ENCODE assay signal across 15 cellular contexts in genomic region chr5:14149672-14150053, GRCh38. TPM values are rescaled to one million over a fixed set of nuclear protein-coding genes. Genes with fewer than 3 reads are reported as not detected.
DNase-seq lines count a peak whose midpoint lies in the region; ATAC-seq, FAIRE-seq and TF ChIP-seq lines count a peak whose summit lies in the region.
"Had no signal": no experiment of that assay in that cellular context is flagged by ENCODE, and none has a peak within 500 bp of the region (broad histone marks: within the 10 kb centered on the region; RNA-seq: fewer than 3 reads in every experiment).

No MANE protein-coding gene starts in this region.

- DNase-seq in GM12865 (ENCODE audit: low read depth), result no peak
- DNase-seq in esophagus muscularis mucosa (ENCODE audit: extremely low spot score), result no peak
- DNase-seq in progenitor cell of endocrine pancreas (ENCODE audit: low spot score, unreplicated experiment), result no peak
- no peak for DNase-seq in GM20000 (ENCODE audit: low spot score)
- no peak for DNase-seq in urothelium cell line (ENCODE audit: low spot score)
- DNase-seq: activated CD8-positive, alpha-beta T cell treated with anti-CD3 and anti-CD28 coated beads for 36 hours; adrenal gland; pancreas had no signal

- no peak for TF ChIP-seq CTCF in GM12865 (IDR thresholded peaks at IDR 0.05; ENCODE audit: insufficient read depth, low read depth, low read length, missing control alignments)
- no peak for TF ChIP-seq CTCF in Loucy (conservative IDR thresholded peaks at IDR 0.05; ENCODE audit: low read length)
- TF ChIP-seq CTCF in esophagus muscularis mucosa (IDR thresholded peaks at IDR 0.05), result no peak
- TF ChIP-seq CTCF in progenitor cell of endocrine pancreas (IDR thresholded peaks at IDR 0.05; ENCODE audit: unreplicated experiment), result no peak
- no peak for TF ChIP-seq CTCF in GM20000 (IDR thresholded peaks at IDR 0.05; ENCODE audit: extremely low read depth, missing control alignments)

- no peaks in the 10 kb centered on the region for H3K36me3 Mint-ChIP-seq in progenitor cell of endocrine pancreas (ENCODE audit: insufficient read depth)

- H4K20me1 ChIP-seq in Loucy (ENCODE audit: insufficient read depth, low read length, poor library complexity, severe bottlenecking), result peaks cover 57% of the 10 kb centered on the region

- H3K36me3 ChIP-seq in Loucy (ENCODE audit: insufficient read depth, low read length) (no peaks in the 10 kb centered on the region), esophagus muscularis mucosa (no peaks in the 10 kb centered on the region)
- H3K36me3 ChIP-seq: adrenal gland, pancreas had no signal

- no peaks in the 10 kb centered on the region for H3K9me3 Mint-ChIP-seq in progenitor cell of endocrine pancreas (ENCODE audit: low read depth)
- H3K9me3 Mint-ChIP-seq: activated CD8-positive, alpha-beta T cell treated with anti-CD3 and anti-CD28 coated beads for 36 hours had no signal

- peak overlapping the region; percentile 33 for H3K4me3 ChIP-seq in GM12865 (ENCODE audit: low read depth, low read length)
- H3K4me3 ChIP-seq in Loucy (ENCODE audit: low read length, poor library complexity, severe bottlenecking), result peak overlapping the region; percentile 97
- H3K4me3 ChIP-seq in esophagus muscularis mucosa, result no peak overlapping the region
- H3K4me3 ChIP-seq: adrenal gland, K562, pancreas, SK-N-MC had no signal

- no peaks in the 10 kb centered on the region for H3K27me3 Mint-ChIP-seq in progenitor cell of endocrine pancreas

- TF ChIP-seq POLR2A in esophagus muscularis mucosa (IDR thresholded peaks at IDR 0.05; ENCODE audit: low read depth), result no peak

- H3K27me3 ChIP-seq in Loucy (ENCODE audit: insufficient read depth, low read length, poor library complexity, severe bottlenecking) (no peaks in the 10 kb centered on the region), esophagus muscularis mucosa (no peaks in the 10 kb centered on the region)
- H3K27me3 ChIP-seq: adrenal gland, pancreas had no signal

- H3K79me2 ChIP-seq in Loucy (ENCODE audit: insufficient read depth, low read length), result peaks cover 99% of the 10 kb centered on the region

- H3K4me1 Mint-ChIP-seq in progenitor cell of endocrine pancreas (ENCODE audit: low read depth), result peaks cover 81% of the 10 kb centered on the region

- no peak overlapping the region for H2AFZ ChIP-seq in Loucy (ENCODE audit: low read length)

- 83% methylated on average over 2 of the region's 2 CpGs for WGBS in esophagus muscularis mucosa

- peaks cover 82% of the 10 kb centered on the region for H3K4me1 ChIP-seq in Loucy (ENCODE audit: insufficient read depth, low read length, poor library complexity, severe bottlenecking)
- peaks cover 77 to 94% (median 91%) of the 10 kb centered on the region in 4 donors for H3K4me1 ChIP-seq in esophagus muscularis mucosa

- peak overlapping the region; percentile 87 for H3K27ac Mint-ChIP-seq in progenitor cell of endocrine pancreas
- H3K27ac Mint-ChIP-seq: activated CD8-positive, alpha-beta T cell treated with anti-CD3 and anti-CD28 coated beads for 36 hours had no signal

- ATAC-seq in HG03045 (IDR thresholded peaks at IDR 0.05; ENCODE audit: unreplicated experiment), result no peak
- ATAC-seq in GM21515 (IDR thresholded peaks at IDR 0.05; ENCODE audit: unreplicated experiment), result no peak
- ATAC-seq: activated CD8-positive, alpha-beta T cell treated with anti-CD3 and anti-CD28 coated beads for 36 hours; K562; pancreas had no signal

- 0 out of 2 replicates have a peak, but pooled peaks cover 4% of the 10 kb centered on the region for H3F3A ChIP-seq in Loucy (ENCODE audit: low read depth)

- H3K9me2 ChIP-seq in Loucy (replicated peaks; ENCODE audit: low read depth, low read length), result no peaks in the 10 kb centered on the region

- no peak for FAIRE-seq in urothelium cell line (lab: Jason Lieb, UNC)
- FAIRE-seq: G401.6, K562, pancreas, TTC549 had no signal

- intact Hi-C loops in esophagus muscularis mucosa (cut with DNase I), result loop anchor here (5.0 kb wide), 1 partner anchor 33 kb away; no protein-coding TSS in a partner anchor

- H3K9ac ChIP-seq in Loucy (ENCODE audit: low read depth, low read length, poor library complexity, severe bottlenecking), result peak overlapping the region; percentile 44

- no peak for TF ChIP-seq EP300 in esophagus muscularis mucosa (IDR thresholded peaks at IDR 0.05)

- H3K9me3 ChIP-seq in Loucy (ENCODE audit: insufficient read depth, low read depth, low read length), result no peaks in the 10 kb centered on the region
- no peaks in the 10 kb centered on the region for H3K9me3 ChIP-seq in esophagus muscularis mucosa
- H3K9me3 ChIP-seq: adrenal gland, pancreas had no signal

- no peak overlapping the region for H3K4me3 Mint-ChIP-seq in progenitor cell of endocrine pancreas (ENCODE audit: low read depth)
- H3K4me3 Mint-ChIP-seq: activated CD8-positive, alpha-beta T cell treated with anti-CD3 and anti-CD28 coated beads for 36 hours had no signal

- peak overlapping the region; percentile 23 to 98 (median 98) for H3K27ac ChIP-seq in esophagus muscularis mucosa (replicated peaks in 1 of 4)
- H3K27ac ChIP-seq: adrenal gland, pancreas, SK-N-MC had no signal

- H3K4me2 ChIP-seq in Loucy (ENCODE audit: low read depth, low read length, poor library complexity, severe bottlenecking), result peak overlapping the region; percentile 96

RNA-seq across cellular contexts. Expression of gene TRIO, which starts 6.5 kb away (rescaled TPM):
- 100 to 1,000 TPM; 112 to 155 (median 145) TPM for total RNA-seq in esophagus muscularis mucosa
- 163 and 168 TPM in 2 replicates for total RNA-seq in progenitor cell of endocrine pancreas

Comparison
In these comparisons a context has a peak if more than half of its experiments do, and no peak if none do; other contexts are left out.
1. H3K4me3 ChIP-seq: peak in GM12865 (single experiment) and Loucy (single experiment); none in esophagus muscularis mucosa (0 of 4).